ENCODE assay signal across 9 cellular contexts in the genomic region with DNA sequence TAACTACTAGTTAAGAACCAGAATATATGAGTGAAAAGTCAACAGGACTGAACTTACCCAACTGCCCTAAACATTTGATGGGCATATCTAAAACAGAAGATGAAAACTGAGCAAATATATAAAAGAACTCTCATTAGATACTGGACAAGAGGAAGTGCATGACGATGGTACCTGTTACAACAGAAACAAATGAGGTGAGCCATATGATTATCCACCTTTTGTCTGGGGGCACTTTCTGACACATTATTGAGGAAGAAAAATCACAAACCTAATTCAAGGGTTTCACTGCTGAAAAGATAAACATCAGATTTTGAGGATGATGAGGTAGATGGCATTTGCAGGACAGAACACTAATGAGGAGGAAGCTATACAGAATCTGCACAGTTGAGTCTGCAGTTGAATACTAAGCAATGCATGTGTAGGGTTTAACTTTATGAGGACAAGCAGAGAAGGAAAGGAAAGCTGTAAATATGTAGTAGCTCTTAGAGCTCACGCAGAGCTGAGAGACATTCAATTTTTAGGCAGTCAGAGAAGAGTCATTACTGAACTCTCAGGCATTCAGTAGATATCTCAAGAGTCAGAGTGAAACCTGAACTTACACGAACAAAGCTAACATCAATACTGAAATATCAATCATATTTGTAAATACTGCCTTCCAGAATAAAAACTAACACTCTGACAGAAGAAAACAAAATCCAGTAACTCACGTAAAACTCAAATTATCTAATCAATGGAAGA.
DNase-seq lines count a peak whose midpoint lies in the region; ATAC-seq and TF ChIP-seq lines count a peak whose summit lies in the region.
"Had no signal": no experiment of that assay in that cellular context is flagged by ENCODE, and none has a peak within 500 bp of the region (broad histone marks: within the 10 kb centered on the region; RNA-seq: fewer than 3 reads in every experiment).

No MANE protein-coding gene starts in this region.

- TF ChIP-seq POLR2A in breast epithelium (IDR thresholded peaks at IDR 0.05): no peak

- H3K4me1 Mint-ChIP-seq in CD4-positive, CD25-positive, alpha-beta regulatory T cell: peaks cover 22 to 41% (median 28%) of the 10 kb centered on the region in 4 donors

- peak overlapping the region; percentile 4 to 77 (median 38) for H3K4me3 Mint-ChIP-seq in CD4-positive, CD25-positive, alpha-beta regulatory T cell

- ATAC-seq in CD4-positive, CD25-positive, alpha-beta regulatory T cell (ENCODE audit: low read depth in 2 of 2): no peak
- ATAC-seq in GM18909 (IDR thresholded peaks at IDR 0.05; ENCODE audit: poor library complexity, unreplicated experiment): peak; percentile 94
- peak; percentile 92 for ATAC-seq in HG02588 (IDR thresholded peaks at IDR 0.05; ENCODE audit: unreplicated experiment)
- peak; percentile 80 for ATAC-seq in HG03457 (IDR thresholded peaks at IDR 0.05; ENCODE audit: unreplicated experiment)
- ATAC-seq: PC-3 had no signal

- H3K4me1 ChIP-seq in CD4-positive, CD25-positive, alpha-beta regulatory T cell (ENCODE audit: control insufficient read depth, insufficient read depth, low read length, poor library complexity, severe bottlenecking): no peaks in the 10 kb centered on the region
- no peaks in the 10 kb centered on the region for H3K4me1 ChIP-seq in breast epithelium

- H3K4me3 ChIP-seq in CD4-positive, CD25-positive, alpha-beta regulatory T cell (ENCODE audit: low read depth, low read length): peak overlapping the region; percentile 38
- no peak overlapping the region for H3K4me3 ChIP-seq in breast epithelium

- H3K27me3 Mint-ChIP-seq in CD4-positive, CD25-positive, alpha-beta regulatory T cell: no peaks in the 10 kb centered on the region

- DNase-seq in CD4-positive, CD25-positive, alpha-beta regulatory T cell: peak in 1 of 3 donors; percentile 55
- DNase-seq in COLO829 (ENCODE audit: low spot score) (no peak), Kasumi-1 (lab: John Stamatoyannopoulos, UW) (no peak), breast epithelium (ENCODE audit: low spot score in 2 of 2) (no peak), NCI-H2081 treated with DMSO at 0.1 percent for 48 hours (lab: John Stamatoyannopoulos, UW) (no peak)
- DNase-seq: PC-3 had no signal

- peaks cover 2 to 34% (median 12%) of the 10 kb centered on the region in 7 donors for H3K9me3 Mint-ChIP-seq in CD4-positive, CD25-positive, alpha-beta regulatory T cell

- no peaks in the 10 kb centered on the region for H3K27me3 ChIP-seq in CD4-positive, CD25-positive, alpha-beta regulatory T cell (ENCODE audit: control insufficient read depth, insufficient read depth, low read length)
- no peaks in the 10 kb centered on the region for H3K27me3 ChIP-seq in breast epithelium

- intact Hi-C loops in breast epithelium (cut with DNase I; ENCODE audit: low total_unique reads): no loop called here

- H3K27ac ChIP-seq in CD4-positive, CD25-positive, alpha-beta regulatory T cell (ENCODE audit: insufficient read depth, low read length, poor library complexity, severe bottlenecking): no peak overlapping the region
- H3K27ac ChIP-seq in breast epithelium: no peak overlapping the region

- peak overlapping the region in 1 of 3 donors; percentile 23 for H3K27ac Mint-ChIP-seq in CD4-positive, CD25-positive, alpha-beta regulatory T cell

- H3K36me3 Mint-ChIP-seq in CD4-positive, CD25-positive, alpha-beta regulatory T cell: peaks cover 60% of the 10 kb centered on the region

- peaks cover 3 to 7% of the 10 kb centered on the region in 2 experiments for H3K9me3 ChIP-seq in CD4-positive, CD25-positive, alpha-beta regulatory T cell (ENCODE audit: control insufficient read depth in 2 of 2, low read length in 2 of 2)
- peaks cover 13 to 44% of the 10 kb centered on the region in 2 donors for H3K9me3 ChIP-seq in breast epithelium

- peaks cover 4% of the 10 kb centered on the region for H3K36me3 ChIP-seq in CD4-positive, CD25-positive, alpha-beta regulatory T cell (ENCODE audit: control insufficient read depth, insufficient read depth, low read length)
- no peaks in the 10 kb centered on the region for H3K36me3 ChIP-seq in breast epithelium

- TF ChIP-seq CTCF in breast epithelium (IDR thresholded peaks at IDR 0.05): no peak

Comparison
In these comparisons a context has a peak if more than half of its experiments do, and no peak if none do; other contexts are left out.
1. ATAC-seq: peak in GM18909 (single experiment), HG02588 (single experiment) and HG03457 (single experiment); none in CD4-positive, CD25-positive, alpha-beta regulatory T cell (0 of 2).